Comparison of ENCODE assay signal across 8 cellular contexts in the genomic region with DNA sequence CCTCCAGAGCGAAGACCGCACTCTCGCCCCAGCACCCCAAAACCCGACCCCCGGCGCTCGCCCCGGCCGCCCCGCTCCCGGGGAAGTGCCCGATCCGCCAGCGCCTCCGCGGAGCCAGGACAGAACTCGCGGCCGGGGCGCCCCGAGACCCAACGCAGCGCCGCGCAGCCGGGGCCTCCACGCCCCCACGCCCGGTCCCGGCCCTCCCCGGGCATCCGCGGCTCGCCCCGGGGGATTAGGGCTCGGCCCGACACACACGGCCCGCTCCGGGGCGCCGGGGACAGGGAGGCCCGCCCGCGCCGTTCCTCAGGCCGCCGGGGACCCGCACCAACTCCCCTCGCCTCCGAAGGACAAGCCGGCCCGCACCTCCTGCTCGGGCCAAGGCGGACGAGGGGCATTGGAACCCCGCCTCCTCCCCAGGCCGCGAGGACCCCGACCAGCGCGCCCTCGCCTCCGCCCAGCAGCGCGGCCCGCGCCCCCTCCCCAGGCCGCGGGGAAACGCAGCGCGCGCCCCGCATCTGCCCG. TPM values are rescaled to one million over a fixed set of nuclear protein-coding genes. Genes with fewer than 3 reads are reported as not detected.
DNase-seq lines count a peak whose midpoint lies in the region; FAIRE-seq and TF ChIP-seq lines count a peak whose summit lies in the region.

No MANE protein-coding gene starts in this region.

- H2AFZ ChIP-seq in ACC112 (ENCODE audit: low read length, unreplicated experiment), result peak overlapping the region; percentile 85
- peak overlapping the region; percentile 49 for H2AFZ ChIP-seq in endothelial cell of umbilical vein (ENCODE audit: low read depth, low read length)

- peaks cover 3% of the 10 kb centered on the region for H4K20me1 ChIP-seq in endothelial cell of umbilical vein (replicated peaks; ENCODE audit: control insufficient read depth, extremely low read depth, insufficient read depth, low read length)

- H3K4me3 ChIP-seq in ACC112 (ENCODE audit: low read depth, low read length) (peak overlapping the region; percentile 96), H7 (ENCODE audit: insufficient read depth, low read depth, low read length) (peak overlapping the region; percentile 88), WERI-Rb-1 (ENCODE audit: low read depth, low read length) (peak overlapping the region; percentile 89), endothelial cell of umbilical vein (replicated peaks in 1 of 3; ENCODE audit: insufficient read depth in 1 of 3, low read depth in 1 of 3, low read length in 3 of 3) (peak overlapping the region; percentile 68 to 92 (median 81)), mucosa of stomach (ENCODE audit: low read length) (peak overlapping the region; percentile 63)

- BruUV-seq in endothelial cell of umbilical vein (replicated peaks; lab: Mats Ljungman, UMichigan), result no TSS peak

- TF ChIP-seq POLR2A in endothelial cell of umbilical vein (IDR thresholded peaks at IDR 0.05; ENCODE audit: low read depth, low read length), result no peak

- H3K9ac ChIP-seq in endothelial cell of umbilical vein (replicated peaks; ENCODE audit: extremely low read depth, insufficient read depth, low read length), result peak overlapping the region; percentile 75
- peak overlapping the region; percentile 88 for H3K9ac ChIP-seq in mucosa of stomach (ENCODE audit: low read length)

- H3K9me3 ChIP-seq in WERI-Rb-1 (ENCODE audit: severe bottlenecking) (no peaks in the 10 kb centered on the region), endothelial cell of umbilical vein (replicated peaks; ENCODE audit: control insufficient read depth, insufficient read depth, low read length) (no peaks in the 10 kb centered on the region), mucosa of stomach (ENCODE audit: control insufficient read depth, low read length) (no peaks in the 10 kb centered on the region)

- intact Hi-C loops in endothelial cell of umbilical vein (cut with micrococcal nuclease), result loop anchor here (2.0 to 5.0 kb wide), 4 partner anchors 32 to 208 kb away; a partner anchor contains a TSS

- CTCF ChIA-PET in endothelial cell of umbilical vein (lab: Charles Lee), result interaction anchor here (0.8 to 1.7 kb wide), 10 partner anchors 11 to 157 kb away, joined by 3 to 5 read pairs (median 4); a partner anchor contains a TSS

- no peaks in the 10 kb centered on the region for H3K27me3 ChIP-seq in ACC112 (ENCODE audit: insufficient read depth, low read length)
- H3K27me3 ChIP-seq in H7 (ENCODE audit: control insufficient read depth, insufficient read depth, low read length), result peaks cover 4% of the 10 kb centered on the region; the same call in 1 of the 2 replicates
- no peaks in the 10 kb centered on the region for H3K27me3 ChIP-seq in WERI-Rb-1 (ENCODE audit: insufficient read depth, low read depth, severe bottlenecking)
- H3K27me3 ChIP-seq in endothelial cell of umbilical vein (ENCODE audit: control insufficient read depth in 2 of 2, insufficient read depth in 2 of 2, low read length in 2 of 2), result no peaks in the 10 kb centered on the region
- peaks cover 5% of the 10 kb centered on the region for H3K27me3 ChIP-seq in mucosa of stomach (ENCODE audit: control insufficient read depth, insufficient read depth, low read length)

- dilution Hi-C loops in endothelial cell of umbilical vein (cut with MboI; ENCODE audit: extremely low pct_ligation_motif_present, low sequenced_read_pairs), result no loop called here

- peaks cover 12% of the 10 kb centered on the region for H3K4me1 ChIP-seq in ACC112 (ENCODE audit: control insufficient read depth, insufficient read depth, low read length, unreplicated experiment)
- peaks cover 30% of the 10 kb centered on the region for H3K4me1 ChIP-seq in endothelial cell of umbilical vein (ENCODE audit: control insufficient read depth, extremely low read depth, insufficient read depth, low read length)
- H3K4me1 ChIP-seq in mucosa of stomach (ENCODE audit: control insufficient read depth, insufficient read depth, low read length), result peaks cover 28% of the 10 kb centered on the region

- H3K27ac ChIP-seq in ACC112 (ENCODE audit: low read depth, low read length) (peak overlapping the region; percentile 24; the same call in 1 of the 2 replicates), WERI-Rb-1 (peak overlapping the region; percentile 83), endothelial cell of umbilical vein (ENCODE audit: insufficient read depth, low read depth, low read length) (peak overlapping the region; percentile 14)

- peak overlapping the region; percentile 84 for H3K4me2 ChIP-seq in endothelial cell of umbilical vein (ENCODE audit: insufficient read depth, low read length)

- peaks cover 44% of the 10 kb centered on the region for H3K79me2 ChIP-seq in ACC112 (ENCODE audit: control insufficient read depth, insufficient read depth, low read length, unreplicated experiment)
- H3K79me2 ChIP-seq in endothelial cell of umbilical vein (ENCODE audit: control insufficient read depth, insufficient read depth, low read length), result peaks cover 16% of the 10 kb centered on the region

- FAIRE-seq in endothelial cell of umbilical vein (lab: Jason Lieb, UNC), result no peak
- no peak for FAIRE-seq in urothelium cell line (lab: Jason Lieb, UNC)

- TF ChIP-seq CTCF in WERI-Rb-1 (IDR thresholded peaks at IDR 0.05; ENCODE audit: low read depth, low read length), result no peak
- TF ChIP-seq CTCF in endothelial cell of umbilical vein (IDR thresholded peaks at IDR 0.05; ENCODE audit: extremely low read depth in 1 of 2, insufficient read depth in 1 of 2, low read depth in 1 of 2, low read length in 2 of 2), result no peak

- POLR2A ChIA-PET in endothelial cell of umbilical vein (lab: Charles Lee), result interaction anchor here (0.9 to 1.6 kb wide), 4 partner anchors 11 to 208 kb away, joined by 3 to 5 read pairs (median 4); a partner anchor contains a TSS

- DNase-seq in H7, result peak; percentile 87
- peak; percentile 43 for DNase-seq in WERI-Rb-1
- DNase-seq in endothelial cell of umbilical vein (ENCODE audit: low read depth, low spot score), result no peak
- peak; percentile 37 for DNase-seq in urothelium cell line (ENCODE audit: low spot score)
- DNase-seq in SK-N-DZ (ENCODE audit: low spot score), result no peak
- no peak for DNase-seq in OCI-M2 (lab: John Stamatoyannopoulos, UW; ENCODE audit: unreplicated experiment)

- no peaks in the 10 kb centered on the region for H3K36me3 ChIP-seq in ACC112 (ENCODE audit: insufficient read depth, low read length)
- H3K36me3 ChIP-seq in H7 (replicated peaks; ENCODE audit: control insufficient read depth, insufficient read depth, low read length), result no peaks in the 10 kb centered on the region
- no peaks in the 10 kb centered on the region for H3K36me3 ChIP-seq in WERI-Rb-1
- no peaks in the 10 kb centered on the region for H3K36me3 ChIP-seq in endothelial cell of umbilical vein (ENCODE audit: control insufficient read depth in 2 of 2, extremely low read depth in 1 of 2, insufficient read depth in 2 of 2, low read length in 2 of 2)
- H3K36me3 ChIP-seq in mucosa of stomach (ENCODE audit: control insufficient read depth, insufficient read depth, low read length), result no peaks in the 10 kb centered on the region

- H3K9me1 ChIP-seq in endothelial cell of umbilical vein (replicated peaks; ENCODE audit: control insufficient read depth, extremely low read depth, insufficient read depth, low read length), result no peaks in the 10 kb centered on the region

TF ChIP-seq in endothelial cell of umbilical vein, 7 proteins besides CTCF, POLR2A, EP300 and RAD21:
- TF ChIP-seq EZH2 (IDR thresholded peaks at IDR 0.05; ENCODE audit: borderline replicate concordance, low read depth, low read length, severe bottlenecking) (no peak), FOS (IDR thresholded peaks at IDR 0.05; ENCODE audit: borderline replicate concordance, insufficient read depth, low read length) (no peak), MYC (IDR thresholded peaks at IDR 0.05; ENCODE audit: low read depth, low read length) (no peak), GATA2 (IDR thresholded peaks at IDR 0.05; ENCODE audit: insufficient read depth, insufficient read length, low read depth, low read length) (no peak), POLR2AphosphoS5 (IDR thresholded peaks at IDR 0.05; ENCODE audit: insufficient read depth, low read depth, low read length) (no peak), JUN (IDR thresholded peaks at IDR 0.05; ENCODE audit: borderline replicate concordance, insufficient read depth, insufficient read length, low read depth) (no peak)
- TF ChIP-seq, protein P1, sequence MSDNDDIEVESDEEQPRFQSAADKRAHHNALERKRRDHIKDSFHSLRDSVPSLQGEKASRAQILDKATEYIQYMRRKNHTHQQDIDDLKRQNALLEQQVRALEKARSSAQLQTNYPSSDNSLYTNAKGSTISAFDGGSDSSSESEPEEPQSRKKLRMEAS (IDR thresholded peaks at IDR 0.05; ENCODE audit: insufficient read depth, insufficient read length), result no peak

RNA-seq across cellular contexts. Expression of a gene that starts 0.5 kb away (rescaled TPM):
- 16.0 and 19.6 TPM in 2 replicates for total RNA-seq in H7 (2014; rRNA removed; shearing (Covaris generic))
- 36.2 and 43.9 TPM in 2 replicates for total RNA-seq in endothelial cell of umbilical vein
- polyA plus RNA-seq in endothelial cell of umbilical vein, result 7.7 and 10.9 TPM in 2 replicates
- 12.9 and 13.1 TPM in 2 replicates for polyA plus RNA-seq in endothelial cell of umbilical vein (2011; cell fraction: cytosol; rRNA removed)
- polyA plus RNA-seq in endothelial cell of umbilical vein (2011; cell fraction: nucleus; rRNA removed), result 17.9 and 18.7 TPM in 2 replicates
- 14.3 and 20.1 TPM in 2 replicates for polyA plus RNA-seq in endothelial cell of umbilical vein (2012)
- polyA minus RNA-seq in endothelial cell of umbilical vein, result 17.1 and 19.3 TPM in 2 replicates
- 16.2 TPM for polyA minus RNA-seq in endothelial cell of umbilical vein (2011; cell fraction: cytosol; rRNA and poly(A)+ RNA removed)
- polyA minus RNA-seq in endothelial cell of umbilical vein (2011; cell fraction: nucleus; rRNA and poly(A)+ RNA removed), result 28.4 and 34.7 TPM in 2 replicates
- polyA plus RNA-seq in SK-N-DZ (2014; cell fraction: cytosol; rRNA removed), result 14.3 and 14.5 TPM in 2 replicates
- polyA plus RNA-seq in SK-N-DZ (2014; cell fraction: nucleus; rRNA removed), result 6.5 and 9.4 TPM in 2 replicates

RNA-seq across cellular contexts. Expression of a gene that starts 11.2 kb away (rescaled TPM):
- 13.0 and 18.0 TPM in 2 replicates for total RNA-seq in H7 (2014; rRNA removed; shearing (Covaris generic))
- total RNA-seq in endothelial cell of umbilical vein, result 38.9 and 41.5 TPM in 2 replicates
- polyA plus RNA-seq in endothelial cell of umbilical vein, result 25.9 and 27.2 TPM in 2 replicates
- polyA plus RNA-seq in endothelial cell of umbilical vein (2011; cell fraction: cytosol; rRNA removed), result 23.8 and 25.4 TPM in 2 replicates
- 38.0 and 38.7 TPM in 2 replicates for polyA plus RNA-seq in endothelial cell of umbilical vein (2011; cell fraction: nucleus; rRNA removed)
- polyA plus RNA-seq in endothelial cell of umbilical vein (2012), result 35.1 and 36.8 TPM in 2 replicates
- 47.9 and 53.6 TPM in 2 replicates for polyA minus RNA-seq in endothelial cell of umbilical vein
- 22.6 TPM for polyA minus RNA-seq in endothelial cell of umbilical vein (2011; cell fraction: cytosol; rRNA and poly(A)+ RNA removed)
- 40.5 and 45.3 TPM in 2 replicates for polyA minus RNA-seq in endothelial cell of umbilical vein (2011; cell fraction: nucleus; rRNA and poly(A)+ RNA removed)
- polyA plus RNA-seq in SK-N-DZ (2014; cell fraction: cytosol; rRNA removed), result 17.5 and 18.2 TPM in 2 replicates
- polyA plus RNA-seq in SK-N-DZ (2014; cell fraction: nucleus; rRNA removed), result 11.1 and 15.2 TPM in 2 replicates

Comparison
In these comparisons a context has a peak if more than half of its experiments do, and no peak if none do; other contexts are left out.
1. H3K27ac ChIP-seq: peak in every context shown above with its lines; median percentile 83 in WERI-Rb-1; 24 in ACC112; 14 in endothelial cell of umbilical vein.
2. DNase-seq: peak in H7 (single experiment), WERI-Rb-1 (single experiment) and urothelium cell line (single experiment); none in endothelial cell of umbilical vein (single experiment), SK-N-DZ (single experiment) and OCI-M2 (single experiment).
3. Peak in every context shown above with its lines, with median percentiles within 50 percentile points of each other: H3K4me3 ChIP-seq.